Comparison of ENCODE assay signal across 23 cellular contexts in the genomic region with DNA sequence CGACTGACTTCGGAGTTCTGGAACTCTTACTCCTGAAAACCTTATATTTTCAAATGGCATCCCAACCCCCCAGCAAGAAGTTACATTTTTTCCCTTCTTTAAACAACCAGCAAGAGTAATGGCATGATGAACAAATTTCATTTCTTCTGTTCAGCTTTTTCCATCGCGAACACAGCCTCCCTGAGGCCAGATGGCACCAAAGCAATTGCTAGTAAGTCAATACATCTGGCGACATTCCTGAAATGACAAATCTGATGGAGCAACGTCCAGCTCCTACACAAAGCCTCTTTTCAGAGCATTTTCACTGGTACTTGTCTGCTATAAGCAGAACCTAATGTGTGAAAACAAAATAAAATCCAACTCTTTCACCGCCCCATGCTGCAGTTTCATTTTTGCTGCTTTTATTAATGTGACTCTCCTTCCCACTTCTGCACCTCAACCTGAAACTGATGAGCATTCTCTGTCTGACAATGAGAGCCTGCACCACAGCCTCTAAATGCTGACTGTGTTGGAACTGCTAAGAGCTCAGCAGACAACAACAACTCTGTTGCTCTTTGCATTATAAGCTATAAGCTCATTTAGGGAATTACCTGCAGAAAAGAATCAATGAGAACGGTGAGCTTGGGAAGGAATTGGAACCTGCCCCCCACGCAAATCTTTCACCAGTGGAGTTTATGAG.
A peak's percentile ranks its signal among the peaks of the same experiment; 100 is the strongest.
DNase-seq lines count a peak whose midpoint lies in the region; ATAC-seq and TF ChIP-seq lines count a peak whose summit lies in the region.
"Had no signal": no experiment of that assay in that cellular context is flagged by ENCODE, and none has a peak within 500 bp of the region (broad histone marks: within the 10 kb centered on the region; RNA-seq: fewer than 3 reads in every experiment).

No MANE protein-coding gene starts in this region.

- no peak for TF ChIP-seq CTCF in smooth muscle cell (IDR thresholded peaks at IDR 0.05; ENCODE audit: borderline replicate concordance, insufficient read depth, poor library complexity, severe bottlenecking)

- no peaks in the 10 kb centered on the region for H3F3A ChIP-seq in smooth muscle cell (ENCODE audit: low read depth)

- DNase-seq in DMS 273 (lab: John Stamatoyannopoulos, UW; ENCODE audit: unreplicated experiment), result peak; percentile 64
- no peak for DNase-seq in DMS 273 treated with DMSO at 0.1 percent for 48 hours (lab: John Stamatoyannopoulos, UW)
- DNase-seq in RPMI8226, result peak; percentile 67
- DNase-seq in left kidney (ENCODE audit: low read depth, low spot score), result peak; percentile 50
- no peak for DNase-seq in smooth muscle cell (lab: John Stamatoyannopoulos, UW; ENCODE audit: unreplicated experiment)
- DNase-seq in right cardiac atrium, result no peak
- no peak for DNase-seq in effector memory CD4-positive, alpha-beta T cell
- DNase-seq: activated CD4-positive, alpha-beta T cell treated with anti-CD3 and anti-CD28 coated beads for 36 hours; activated CD8-positive, alpha-beta memory T cell treated with anti-CD3 and anti-CD28 coated beads for 24 hours; activated T-cell treated with anti-CD3 and anti-CD28 coated beads, Interleukin-2, amount 50 U/mL, for 24 hours; CD8-positive, alpha-beta T cell; DMS79; heart left ventricle; NCI-H774; retina; stimulated activated CD4-positive, alpha-beta T cell treated with anti-CD3 and anti-CD28 coated beads, Interleukin-12 subunit alpha, Interleukin-12 subunit beta, amount 100 ng/mL, for 4 hours; stimulated activated CD4-positive, alpha-beta T cell treated with anti-CD3 and anti-CD28 coated beads, Interleukin-4, amount 100 ng/mL, for 4 hours; stimulated activated naive CD8-positive, alpha-beta T cell treated with anti-CD3 and anti-CD28 coated beads, Interleukin-15, amount 100 ng/mL, for 72 hours; T-helper 1 cell had no signal

- peak overlapping the region; percentile 16 for H2AFZ ChIP-seq in smooth muscle cell (ENCODE audit: low read depth)

- ATAC-seq in right cardiac atrium, result no peak
- ATAC-seq in HG02798 (IDR thresholded peaks at IDR 0.05; ENCODE audit: poor library complexity, unreplicated experiment), result no peak
- ATAC-seq: activated CD4-positive, alpha-beta T cell treated with anti-CD3 and anti-CD28 coated beads for 36 hours; CD8-positive, alpha-beta T cell; heart left ventricle; Panc1; stimulated activated naive CD8-positive, alpha-beta T cell treated with anti-CD3 and anti-CD28 coated beads, Interleukin-15, amount 100 ng/mL, for 72 hours had no signal

- H3K27ac ChIP-seq in smooth muscle cell (ENCODE audit: low read depth), result no peak overlapping the region
- no peak overlapping the region for H3K27ac ChIP-seq in right cardiac atrium (ENCODE audit: low read length)
- H3K27ac ChIP-seq in effector memory CD4-positive, alpha-beta T cell (ENCODE audit: insufficient read depth, low read length, poor library complexity, severe bottlenecking), result no peak overlapping the region
- H3K27ac ChIP-seq: 22Rv1, heart left ventricle, tibial nerve had no signal

- no peaks in the 10 kb centered on the region for H3K9me3 ChIP-seq in smooth muscle cell (replicated peaks; ENCODE audit: low read depth)
- H3K9me3 ChIP-seq in right cardiac atrium (ENCODE audit: control insufficient read depth, low read length), result no peaks in the 10 kb centered on the region
- no peaks in the 10 kb centered on the region for H3K9me3 ChIP-seq in effector memory CD4-positive, alpha-beta T cell (ENCODE audit: control insufficient read depth, low read length)
- H3K9me3 ChIP-seq: heart left ventricle, tibial nerve had no signal

- intact Hi-C loops in right cardiac atrium (cut with DNase I), result no loop called here

- peak overlapping the region; percentile 14 for H3K4me2 ChIP-seq in smooth muscle cell

- H3K4me3 ChIP-seq in smooth muscle cell (no peak overlapping the region), right cardiac atrium (ENCODE audit: low read length) (no peak overlapping the region)
- H3K4me3 ChIP-seq in effector memory CD4-positive, alpha-beta T cell (ENCODE audit: insufficient read depth, low read depth, low read length, poor library complexity, severe bottlenecking), result no peak overlapping the region
- H3K4me3 ChIP-seq: heart left ventricle, tibial nerve had no signal

- H3K79me2 ChIP-seq in smooth muscle cell (ENCODE audit: low read depth), result no peaks in the 10 kb centered on the region

- no peaks in the 10 kb centered on the region for H3K27me3 ChIP-seq in smooth muscle cell (ENCODE audit: low read depth)
- H3K27me3 ChIP-seq in right cardiac atrium (ENCODE audit: control insufficient read depth, insufficient read depth), result no peaks in the 10 kb centered on the region
- H3K27me3 ChIP-seq in effector memory CD4-positive, alpha-beta T cell (replicated peaks; ENCODE audit: control insufficient read depth, insufficient read depth, low read length, poor library complexity, severe bottlenecking), result no peaks in the 10 kb centered on the region
- H3K27me3 ChIP-seq: tibial nerve had no signal

- H3K4me1 ChIP-seq in smooth muscle cell (ENCODE audit: low read depth) (peaks cover 12% of the 10 kb centered on the region), right cardiac atrium (ENCODE audit: control insufficient read depth, insufficient read depth, low read length) (no peaks in the 10 kb centered on the region)
- no peaks in the 10 kb centered on the region for H3K4me1 ChIP-seq in effector memory CD4-positive, alpha-beta T cell (ENCODE audit: control insufficient read depth, insufficient read depth, low read length, poor library complexity, severe bottlenecking)
- H3K4me1 ChIP-seq: heart left ventricle, tibial nerve had no signal

- no peak overlapping the region for H3K9ac ChIP-seq in smooth muscle cell (ENCODE audit: low read depth)

- 56% methylated on average over 9 of the region's 9 CpGs for WGBS in smooth muscle cell (ENCODE audit: low lambda C conversion rate)
- 60% methylated on average over 9 of the region's 9 CpGs for WGBS in right cardiac atrium

- H3K36me3 ChIP-seq in smooth muscle cell (ENCODE audit: low read depth), result no peaks in the 10 kb centered on the region
- no peaks in the 10 kb centered on the region for H3K36me3 ChIP-seq in effector memory CD4-positive, alpha-beta T cell (ENCODE audit: control insufficient read depth, insufficient read depth, low read length)
- H3K36me3 ChIP-seq: heart left ventricle, tibial nerve had no signal

- H4K20me1 ChIP-seq in smooth muscle cell (ENCODE audit: low read depth), result no peaks in the 10 kb centered on the region

Comparison
In these comparisons a context has a peak if more than half of its experiments do, and no peak if none do; other contexts are left out.
1. DNase-seq: peak in DMS 273 (single experiment), RPMI8226 (single experiment) and left kidney (single experiment); none in DMS 273 treated with DMSO at 0.1 percent for 48 hours (single experiment), smooth muscle cell (single experiment), right cardiac atrium (0 of 3) and effector memory CD4-positive, alpha-beta T cell (0 of 3).